21 cellular contexts compared by ENCODE assay signal in the genomic region with DNA sequence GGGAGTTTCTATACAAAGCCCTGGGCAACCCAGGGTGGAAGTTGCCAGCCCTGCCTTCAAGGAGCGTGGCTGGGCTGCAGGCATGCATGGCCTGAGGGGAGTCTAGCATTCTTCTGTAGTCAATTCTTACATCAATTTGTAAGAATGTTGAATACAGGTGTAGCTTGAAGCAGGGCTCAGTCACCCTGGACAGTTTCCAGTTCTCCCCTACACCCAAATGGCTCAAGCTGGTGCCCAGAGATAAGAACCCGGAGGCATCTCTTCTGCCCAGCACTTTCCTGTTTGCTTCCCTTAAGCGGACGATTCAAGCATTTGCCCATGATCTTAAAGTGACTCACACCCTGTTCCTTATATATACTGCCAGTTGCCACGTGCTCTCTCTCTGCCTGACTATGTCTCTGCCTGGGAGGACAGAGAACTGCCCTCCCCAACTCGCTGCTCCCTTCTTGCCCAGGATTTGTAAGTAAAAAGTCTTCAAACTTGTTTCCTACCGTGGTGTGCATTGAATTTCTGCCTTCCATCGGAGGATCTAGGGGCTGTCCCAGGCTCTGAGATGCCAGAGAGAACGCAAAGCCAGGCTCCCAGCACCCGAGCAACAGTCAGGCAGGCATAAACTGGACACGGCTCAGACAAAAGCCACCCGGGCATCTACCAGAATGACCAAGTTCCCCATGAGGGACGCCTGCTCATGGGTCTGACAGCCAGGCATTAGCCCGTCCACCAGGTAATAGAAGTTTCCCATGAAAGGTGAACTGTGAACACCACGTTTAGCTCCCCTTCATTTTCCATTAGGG. TPM values are rescaled to one million over a fixed set of nuclear protein-coding genes. Genes with fewer than 3 reads are reported as not detected.
DNase-seq lines count a peak whose midpoint lies in the region; ATAC-seq, FAIRE-seq and TF ChIP-seq lines count a peak whose summit lies in the region.
"Had no signal": no experiment of that assay in that cellular context is flagged by ENCODE, and none has a peak within 500 bp of the region (broad histone marks: within the 10 kb centered on the region; RNA-seq: fewer than 3 reads in every experiment).

No MANE protein-coding gene starts in this region.

- intact Hi-C loops in thyroid gland (cut with DNase I) = no loop called here

- H3K9me2 ChIP-seq in MM.1S (replicated peaks; ENCODE audit: insufficient read depth, low read length) = no peaks in the 10 kb centered on the region

- no peak overlapping the region for H3K4me2 ChIP-seq in MM.1S (ENCODE audit: low read depth, low read length)

- H3K79me2 ChIP-seq in MM.1S (ENCODE audit: low read length) = no peaks in the 10 kb centered on the region

- no peaks in the 10 kb centered on the region for H3K36me3 ChIP-seq in MM.1S (replicated peaks; ENCODE audit: insufficient read depth, low read length)
- no peaks in the 10 kb centered on the region for H3K36me3 ChIP-seq in thyroid gland
- H3K36me3 ChIP-seq: breast epithelium, ovary, stomach had no signal

- 0 out of 2 replicates have a peak overlapping the region, but pooled peaks have one; percentile 16 for H3K27ac ChIP-seq in MM.1S (ENCODE audit: low read length)
- peak overlapping the region; percentile 27 to 86 (median 70) for H3K27ac ChIP-seq in thyroid gland
- H3K27ac ChIP-seq: breast epithelium, ovary, stomach had no signal

- no peaks in the 10 kb centered on the region for H3F3A ChIP-seq in MM.1S (ENCODE audit: insufficient read depth, low read length)

- no peak for TF ChIP-seq POLR2A in thyroid gland (IDR thresholded peaks at IDR 0.05)

- no peak for TF ChIP-seq CTCF in MM.1S (IDR thresholded peaks at IDR 0.05; ENCODE audit: low read length)
- TF ChIP-seq CTCF in thyroid gland (IDR thresholded peaks at IDR 0.05) = no peak
- TF ChIP-seq CTCF in D721Med (IDR thresholded peaks at IDR 0.05; ENCODE audit: insufficient read depth, missing control alignments) = no peak

- H3K4me3 ChIP-seq in MM.1S (ENCODE audit: low read length) (no peak overlapping the region), thyroid gland (replicated peaks in 1 of 3) (no peak overlapping the region)
- H3K4me3 ChIP-seq: breast epithelium, mucosa of descending colon, ovary, stomach had no signal

- DNase-seq in MM.1S (no peak), UCSD-AML1 (lab: John Stamatoyannopoulos, UW; ENCODE audit: unreplicated experiment) (peak; percentile 62), inferior parietal cortex (ENCODE audit: extremely low spot score) (peak; percentile 34), thyroid gland (peak; percentile 81 to 90), T1000 (lab: John Stamatoyannopoulos, UW) (no peak), D721Med (ENCODE audit: insufficient read length, low spot score) (no peak)
- DNase-seq: activated CD4-positive, CD25-positive, alpha-beta regulatory T cell treated with anti-CD3 and anti-CD28 coated beads, Interleukin-2, amount 50 U/mL, for 72 hours; activated CD8-positive, alpha-beta memory T cell treated with anti-CD3 and anti-CD28 coated beads, Interleukin-2, amount 50 U/mL, for 4 hours; C1 segment of cervical spinal cord; DND-41; effector memory CD8-positive, alpha-beta T cell; immature natural killer cell; mucosa of descending colon; NCI-H1694; NCI-H446; ovary; SW 1271 had no signal

- no peaks in the 10 kb centered on the region for H4K20me1 ChIP-seq in MM.1S (ENCODE audit: insufficient read depth, low read length)

- WGBS in thyroid gland, 2 donors = 57 to 61% methylated on average over 15 of the region's 15 CpGs

- no peak overlapping the region for H2AFZ ChIP-seq in MM.1S (ENCODE audit: low read length)

- H3K4me1 ChIP-seq in MM.1S (ENCODE audit: low read length) (no peaks in the 10 kb centered on the region), thyroid gland (peaks cover 33 to 46% of the 10 kb centered on the region in 2 donors)
- H3K4me1 ChIP-seq: breast epithelium, stomach had no signal

- no peak overlapping the region for H3K9ac ChIP-seq in MM.1S (ENCODE audit: low read length)

- H3K27me3 ChIP-seq in MM.1S (replicated peaks; ENCODE audit: insufficient read depth, low read length) = peaks cover 93% of the 10 kb centered on the region
- no peaks in the 10 kb centered on the region for H3K27me3 ChIP-seq in thyroid gland
- H3K27me3 ChIP-seq: ovary had no signal

- FAIRE-seq in D721Med (lab: Jason Lieb, UNC) = no peak

- no peak for ATAC-seq in GM19395 (IDR thresholded peaks at IDR 0.05; ENCODE audit: unreplicated experiment)
- ATAC-seq: effector memory CD8-positive, alpha-beta T cell; HCT116; mucosa of descending colon had no signal

- no peaks in the 10 kb centered on the region for H3K9me3 ChIP-seq in MM.1S (replicated peaks; ENCODE audit: insufficient read depth, low read length)
- H3K9me3 ChIP-seq in thyroid gland = no peaks in the 10 kb centered on the region
- H3K9me3 ChIP-seq: breast epithelium, mucosa of descending colon, ovary had no signal

RNA-seq across cellular contexts. Expression of gene AJAP1, which starts 50.9 kb away (rescaled TPM):
- total RNA-seq in thyroid gland = 1 to 10 TPM in 2 of 4 donors, under 1 TPM in 2; 0.22 to 1.6 (median 0.81) TPM

Comparison
In these comparisons a context has a peak if more than half of its experiments do, and no peak if none do; other contexts are left out.
1. DNase-seq: peak in UCSD-AML1 (single experiment), inferior parietal cortex (single experiment) and thyroid gland (2 of 2); none in MM.1S (single experiment), T1000 (single experiment) and D721Med (single experiment).